26 cellular contexts compared by ENCODE assay signal in genomic region chr21:36199021-36199420, GRCh38.
"Had no signal": no experiment of that assay in that cellular context is flagged by ENCODE, and none has a peak within 500 bp of the region (broad histone marks: within the 10 kb centered on the region; RNA-seq: fewer than 3 reads in every experiment).

No MANE protein-coding gene starts in this region.

- H3K27me3 Mint-ChIP-seq: activated CD4-positive, alpha-beta T cell treated with anti-CD3 and anti-CD28 coated beads for 36 hours; activated CD8-positive, alpha-beta memory T cell treated with anti-CD3 and anti-CD28 coated beads, Interleukin-2, amount 10 ng/mL, durations not matched to agents 7 days and 5 days; activated naive CD4-positive, alpha-beta T cell treated with anti-CD3 and anti-CD28 coated beads, Interleukin-2, amount 50 U/mL, for 24 hours; activated naive CD8-positive, alpha-beta T cell treated with anti-CD3 and anti-CD28 coated beads, Interleukin-2, amount 50 U/mL, for 24 hours had no signal

- ATAC-seq: activated CD4-positive, alpha-beta T cell treated with anti-CD3 and anti-CD28 coated beads for 36 hours; activated CD8-positive, alpha-beta memory T cell treated with anti-CD3 and anti-CD28 coated beads, Interleukin-2, amount 10 ng/mL, durations not matched to agents 7 days and 5 days; activated CD8-positive, alpha-beta T cell treated with anti-CD3 and anti-CD28 coated beads, Interleukin-2, amount 10 ng/mL, durations not matched to agents 7 days and 5 days; activated naive CD8-positive, alpha-beta T cell treated with anti-CD3 and anti-CD28 coated beads, Interleukin-2, amount 50 U/mL, for 24 hours; esophagus mucosa; heart right ventricle; left ventricle myocardium superior; psoas muscle had no signal

- H3K9me3 ChIP-seq: heart right ventricle, ovary, psoas muscle, sigmoid colon, suprapubic skin, tibial nerve, vagina had no signal

- DNase-seq: activated CD4-positive, alpha-beta T cell treated with anti-CD3 and anti-CD28 coated beads for 36 hours; activated CD4-positive, CD25-positive, alpha-beta regulatory T cell; activated CD8-positive, alpha-beta memory T cell treated with anti-CD3 and anti-CD28 coated beads, Interleukin-2, amount 10 ng/mL, durations not matched to agents 7 days and 5 days; activated CD8-positive, alpha-beta T cell treated with anti-CD3 and anti-CD28 coated beads, Interleukin-2, amount 10 ng/mL, durations not matched to agents 7 days and 5 days; activated naive CD8-positive, alpha-beta T cell treated with anti-CD3 and anti-CD28 coated beads, Interleukin-2, amount 50 U/mL, for 24 hours; activated T-cell treated with anti-CD3 and anti-CD28 coated beads, Interleukin-2, amount 50 U/mL, for 48 hours; amygdala; caudate nucleus; endodermal cell; foreskin fibroblast; heart right ventricle; left ventricle myocardium superior; nephron progenitor cell; ovary; psoas muscle; sigmoid colon; small intestine; stimulated activated naive CD4-positive, alpha-beta T cell; T-helper 1 cell had no signal

- H3K27ac ChIP-seq: heart right ventricle, ovary, sigmoid colon, suprapubic skin, tibial nerve, vagina had no signal

- H3K27me3 ChIP-seq: heart right ventricle, ovary, sigmoid colon, suprapubic skin, tibial nerve, vagina had no signal

- H3K4me3 Mint-ChIP-seq: activated CD4-positive, alpha-beta T cell treated with anti-CD3 and anti-CD28 coated beads for 36 hours; activated CD8-positive, alpha-beta memory T cell treated with anti-CD3 and anti-CD28 coated beads, Interleukin-2, amount 10 ng/mL, durations not matched to agents 7 days and 5 days; activated CD8-positive, alpha-beta T cell treated with anti-CD3 and anti-CD28 coated beads, Interleukin-2, amount 10 ng/mL, durations not matched to agents 7 days and 5 days; activated naive CD4-positive, alpha-beta T cell treated with anti-CD3 and anti-CD28 coated beads, Interleukin-2, amount 50 U/mL, for 24 hours; activated naive CD8-positive, alpha-beta T cell treated with anti-CD3 and anti-CD28 coated beads, Interleukin-2, amount 50 U/mL, for 24 hours; endodermal cell; nephron progenitor cell; T-helper 2 cell treated with Interferon-gamma antibody and Interleukin-4, amounts not matched to agents 5 μg/mL and 100 μg/mL, for 36 hours had no signal

- H3K9me3 Mint-ChIP-seq: activated naive CD4-positive, alpha-beta T cell treated with anti-CD3 and anti-CD28 coated beads, Interleukin-2, amount 50 U/mL, for 24 hours; activated naive CD8-positive, alpha-beta T cell treated with anti-CD3 and anti-CD28 coated beads, Interleukin-2, amount 50 U/mL, for 24 hours; activated T-helper 2 cell treated with anti-CD3 and anti-CD28 coated beads, Interferon-gamma antibody, Interleukin-2, Interleukin-4, amounts not matched to agents 10 μg/mL and 5 μg/mL and 100 μg/mL, durations not matched to agents 14 hours and 24 hours and 36 hours; endodermal cell; nephron progenitor cell; T-helper 2 cell treated with Interferon-gamma antibody and Interleukin-4, amounts not matched to agents 5 μg/mL and 100 μg/mL, for 36 hours had no signal

- H3K4me3 ChIP-seq: heart right ventricle, ovary, psoas muscle, sigmoid colon, suprapubic skin, tibial nerve, vagina had no signal

- H3K36me3 ChIP-seq: ovary, vagina had no signal

- H3K27ac Mint-ChIP-seq: activated CD4-positive, alpha-beta T cell treated with anti-CD3 and anti-CD28 coated beads for 36 hours; activated CD8-positive, alpha-beta memory T cell treated with anti-CD3 and anti-CD28 coated beads, Interleukin-2, amount 10 ng/mL, durations not matched to agents 7 days and 5 days; activated CD8-positive, alpha-beta T cell treated with anti-CD3 and anti-CD28 coated beads, Interleukin-2, amount 10 ng/mL, durations not matched to agents 7 days and 5 days; activated naive CD4-positive, alpha-beta T cell treated with anti-CD3 and anti-CD28 coated beads, Interleukin-2, amount 50 U/mL, for 24 hours; activated naive CD8-positive, alpha-beta T cell treated with anti-CD3 and anti-CD28 coated beads, Interleukin-2, amount 50 U/mL, for 24 hours; activated T-helper 2 cell treated with anti-CD3 and anti-CD28 coated beads, Interferon-gamma antibody, Interleukin-2, Interleukin-4, amounts not matched to agents 10 μg/mL and 5 μg/mL and 100 μg/mL, durations not matched to agents 14 hours and 24 hours and 36 hours; endodermal cell; nephron progenitor cell; T-helper 2 cell treated with Interferon-gamma antibody and Interleukin-4, amounts not matched to agents 5 μg/mL and 100 μg/mL, for 36 hours had no signal

- H3K4me1 ChIP-seq: sigmoid colon, tibial nerve had no signal
